14 cellular contexts compared by ENCODE assay signal in the genomic region with DNA sequence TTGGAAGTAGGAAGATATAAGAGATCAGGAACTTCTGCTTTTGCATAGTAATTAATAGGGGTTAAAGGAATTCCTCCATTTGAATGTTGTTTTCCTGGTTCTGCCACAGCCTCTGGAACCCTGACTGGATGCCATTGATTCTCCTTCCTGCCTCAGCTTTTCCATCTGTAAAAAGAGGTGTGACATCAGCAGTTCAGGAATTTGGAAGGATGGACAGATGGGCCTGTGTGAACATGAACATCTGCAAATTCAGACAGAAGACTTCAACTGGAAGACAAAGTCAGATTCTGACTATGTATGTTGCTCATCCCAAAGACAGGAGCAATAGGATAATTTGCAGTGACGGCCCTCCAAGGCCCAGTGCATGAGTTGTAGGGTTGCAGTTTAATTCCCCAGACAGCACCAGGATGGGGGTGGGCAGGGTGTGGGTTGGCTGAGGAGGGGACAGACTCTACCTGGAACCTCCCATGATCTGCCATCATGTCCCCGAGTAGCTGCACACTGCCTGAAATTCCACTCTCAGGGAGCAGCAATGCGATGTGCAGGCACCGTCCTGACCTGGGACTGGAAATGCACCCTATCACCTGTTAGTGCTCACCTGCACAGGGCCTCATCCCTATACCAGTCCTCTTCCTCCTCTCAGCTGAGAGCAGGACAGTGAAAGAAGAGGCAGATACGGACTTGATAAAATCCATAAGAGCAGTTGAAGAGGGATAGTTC.
DNase-seq lines count a peak whose midpoint lies in the region; ATAC-seq and TF ChIP-seq lines count a peak whose summit lies in the region.
"Had no signal": no experiment of that assay in that cellular context is flagged by ENCODE, and none has a peak within 500 bp of the region (broad histone marks: within the 10 kb centered on the region; RNA-seq: fewer than 3 reads in every experiment).

No MANE protein-coding gene starts in this region.

- no peak for DNase-seq in heart right ventricle
- no peak for DNase-seq in cardiac septum (ENCODE audit: low spot score)
- DNase-seq in HCEC 1CT, result peak; percentile 18
- DNase-seq in epithelial cell of prostate (ENCODE audit: low read depth, low spot score), result peak; percentile 62
- no peak for DNase-seq in NCI-H2227 treated with DMSO at 0.1 percent for 48 hours (lab: John Stamatoyannopoulos, UW)
- no peak for DNase-seq in stimulated activated naive CD4-positive, alpha-beta T cell treated with Interleukin-2 at 50 U/mL for 16 hours (lab: John Stamatoyannopoulos, UW)
- no peak for DNase-seq in ACHN
- DNase-seq: CD4-positive, CD25-positive, alpha-beta regulatory T cell; DMS53; NCI-H1105 treated with DMSO at 0.1 percent for 48 hours; NCI-H187; NCI-H510A treated with DMSO at 0.1 percent for 48 hours; SIG-M5 had no signal

- ATAC-seq in heart right ventricle, result no peak
- ATAC-seq: A549 had no signal

- WGBS in heart right ventricle, 2 donors, result 95% methylated on average over 5 of the region's 5 CpGs

- TF ChIP-seq CTCF in heart right ventricle (IDR thresholded peaks at IDR 0.05), result no peak

- H3K27ac ChIP-seq in heart right ventricle, result peak overlapping the region in 6 of 10 donors; percentile 5 to 86 (median 44)
- H3K27ac ChIP-seq in epithelial cell of prostate, result peak overlapping the region; percentile 56
- H3K27ac ChIP-seq: A549 had no signal

- H3K36me3 ChIP-seq in heart right ventricle, result no peaks in the 10 kb centered on the region

- peaks cover 0 to 3% (median 0%) of the 10 kb centered on the region in 11 donors for H3K9me3 ChIP-seq in heart right ventricle

- in situ Hi-C loops in ACHN (cut with HindIII; ENCODE audit: low pct_ligation_motif_present, low pct_unique_long_range_greater_than_20kb, low sequenced_read_pairs), result no loop called here

- H3K27me3 ChIP-seq in heart right ventricle, result no peaks in the 10 kb centered on the region

- H3K4me1 ChIP-seq in heart right ventricle, result peaks cover 21 to 56% (median 45%) of the 10 kb centered on the region in 9 donors
- H3K4me1 ChIP-seq: A549 had no signal

- no peak overlapping the region for H3K4me3 ChIP-seq in heart right ventricle
- H3K4me3 ChIP-seq: A549 had no signal

- intact Hi-C loops in heart right ventricle (cut with DNase I), result no loop called here
- intact Hi-C loops in cardiac septum (cut with DNase I), result no loop called here

Comparison
In these comparisons a context has a peak if more than half of its experiments do, and no peak if none do; other contexts are left out.
1. DNase-seq: peak in HCEC 1CT (single experiment) and epithelial cell of prostate (single experiment); none in heart right ventricle (0 of 2), cardiac septum (single experiment), NCI-H2227 treated with DMSO at 0.1 percent for 48 hours (single experiment), stimulated activated naive CD4-positive, alpha-beta T cell treated with Interleukin-2 at 50 U/mL for 16 hours (single experiment) and ACHN (single experiment).